Comparison of ENCODE assay signal across 14 cellular contexts in genomic region chr20:50278377-50278683, GRCh38.
A peak's percentile ranks its signal among the peaks of the same experiment; 100 is the strongest.
DNase-seq lines count a peak whose midpoint lies in the region; ATAC-seq and TF ChIP-seq lines count a peak whose summit lies in the region.
"Had no signal": no experiment of that assay in that cellular context is flagged by ENCODE, and none has a peak within 500 bp of the region (broad histone marks: within the 10 kb centered on the region; RNA-seq: fewer than 3 reads in every experiment).

No MANE protein-coding gene starts in this region.

- DNase-seq in activated CD8-positive, alpha-beta T cell treated with anti-CD3 and anti-CD28 coated beads, Interleukin-2, amount 10 ng/mL, durations not matched to agents 7 days and 5 days = no peak
- DNase-seq in activated CD8-positive, alpha-beta T cell treated with anti-CD3 and anti-CD28 coated beads for 36 hours = no peak
- DNase-seq in right atrium auricular region (ENCODE audit: low spot score) = no peak
- no peak for DNase-seq in osteocyte (ENCODE audit: extremely low spot score, unreplicated experiment)
- DNase-seq in upper lobe of left lung = peak in 1 of 2 donors; percentile 37
- no peak for DNase-seq in NCI-H2196 (lab: John Stamatoyannopoulos, UW; ENCODE audit: unreplicated experiment)
- no peak for DNase-seq in KBM-7
- no peak for DNase-seq in islet precursor cell
- DNase-seq: 8988T; activated B cell treated with CpG ODN at 0.5 μM for 24 hours; activated naive CD8-positive, alpha-beta T cell treated with anti-CD3 and anti-CD28 coated beads, Interleukin-2, amount 10 ng/mL, durations not matched to agents 7 days and 5 days; NK-92 treated with Interleukin-12 subunit alpha and Interleukin-12 subunit beta, amount 100 ng/mL, for 24 hours had no signal

- intact Hi-C loops in activated CD8-positive, alpha-beta T cell treated with anti-CD3 and anti-CD28 coated beads for 36 hours (cut with micrococcal nuclease) = no loop called here

- no peak for TF ChIP-seq CTCF in activated CD8-positive, alpha-beta T cell treated with anti-CD3 and anti-CD28 coated beads for 36 hours (IDR thresholded peaks at IDR 0.05)
- no peak for TF ChIP-seq CTCF in right atrium auricular region (IDR thresholded peaks at IDR 0.05)
- TF ChIP-seq CTCF in osteocyte (IDR thresholded peaks at IDR 0.05) = no peak
- TF ChIP-seq CTCF in upper lobe of left lung (IDR thresholded peaks at IDR 0.05) = no peak

- no peaks in the 10 kb centered on the region for H3K36me3 Mint-ChIP-seq in activated CD8-positive, alpha-beta T cell treated with anti-CD3 and anti-CD28 coated beads, Interleukin-2, amount 10 ng/mL, durations not matched to agents 7 days and 5 days (ENCODE audit: low read depth)
- H3K36me3 Mint-ChIP-seq in activated CD8-positive, alpha-beta T cell treated with anti-CD3 and anti-CD28 coated beads for 36 hours (ENCODE audit: low read depth) = no peaks in the 10 kb centered on the region
- H3K36me3 Mint-ChIP-seq in osteocyte (ENCODE audit: unreplicated experiment) = no peaks in the 10 kb centered on the region
- H3K36me3 Mint-ChIP-seq: activated naive CD8-positive, alpha-beta T cell treated with anti-CD3 and anti-CD28 coated beads, Interleukin-2, amount 10 ng/mL, durations not matched to agents 7 days and 5 days had no signal

- POLR2A ChIA-PET in activated CD8-positive, alpha-beta T cell treated with anti-CD3 and anti-CD28 coated beads, Interleukin-2, amount 10 ng/mL, durations not matched to agents 7 days and 5 days (lab: Charles Lee) = no interaction called here
- POLR2A ChIA-PET in activated CD8-positive, alpha-beta T cell treated with anti-CD3 and anti-CD28 coated beads for 36 hours (lab: Charles Lee) = no interaction called here

- CTCF ChIA-PET in activated CD8-positive, alpha-beta T cell treated with anti-CD3 and anti-CD28 coated beads, Interleukin-2, amount 10 ng/mL, durations not matched to agents 7 days and 5 days (lab: Charles Lee) = no interaction called here
- CTCF ChIA-PET in activated CD8-positive, alpha-beta T cell treated with anti-CD3 and anti-CD28 coated beads for 36 hours (lab: Charles Lee) = no interaction called here

- ATAC-seq in activated CD8-positive, alpha-beta T cell treated with anti-CD3 and anti-CD28 coated beads, Interleukin-2, amount 10 ng/mL, durations not matched to agents 7 days and 5 days = no peak
- ATAC-seq in activated CD8-positive, alpha-beta T cell treated with anti-CD3 and anti-CD28 coated beads for 36 hours = no peak
- no peak for ATAC-seq in upper lobe of left lung (ENCODE audit: low FRiP score in 2 of 2)

- no peak overlapping the region for H3K4me3 Mint-ChIP-seq in activated CD8-positive, alpha-beta T cell treated with anti-CD3 and anti-CD28 coated beads, Interleukin-2, amount 10 ng/mL, durations not matched to agents 7 days and 5 days
- no peak overlapping the region for H3K4me3 Mint-ChIP-seq in activated CD8-positive, alpha-beta T cell treated with anti-CD3 and anti-CD28 coated beads for 36 hours
- peak overlapping the region; percentile 10 for H3K4me3 Mint-ChIP-seq in osteocyte (ENCODE audit: unreplicated experiment)
- H3K4me3 Mint-ChIP-seq: activated B cell treated with CpG ODN at 0.5 μM for 24 hours; activated naive CD8-positive, alpha-beta T cell treated with anti-CD3 and anti-CD28 coated beads, Interleukin-2, amount 10 ng/mL, durations not matched to agents 7 days and 5 days; stimulated activated naive CD8-positive, alpha-beta T cell treated with anti-CD3 and anti-CD28 coated beads, Interleukin-15, Interleukin-2, amounts not matched to agents 100 ng/mL and 50 ng/mL, for 24 hours had no signal

- no peaks in the 10 kb centered on the region for H3K9me3 ChIP-seq in right atrium auricular region
- no peaks in the 10 kb centered on the region for H3K9me3 ChIP-seq in upper lobe of left lung

- no peaks in the 10 kb centered on the region for H3K9me3 Mint-ChIP-seq in activated CD8-positive, alpha-beta T cell treated with anti-CD3 and anti-CD28 coated beads, Interleukin-2, amount 10 ng/mL, durations not matched to agents 7 days and 5 days (ENCODE audit: insufficient read depth)
- no peaks in the 10 kb centered on the region for H3K9me3 Mint-ChIP-seq in activated CD8-positive, alpha-beta T cell treated with anti-CD3 and anti-CD28 coated beads for 36 hours
- H3K9me3 Mint-ChIP-seq in osteocyte (ENCODE audit: unreplicated experiment) = no peaks in the 10 kb centered on the region
- H3K9me3 Mint-ChIP-seq: activated B cell treated with CpG ODN at 0.5 μM for 24 hours; activated naive CD8-positive, alpha-beta T cell treated with anti-CD3 and anti-CD28 coated beads, Interleukin-2, amount 10 ng/mL, durations not matched to agents 7 days and 5 days; stimulated activated naive CD8-positive, alpha-beta T cell treated with anti-CD3 and anti-CD28 coated beads, Interleukin-15, Interleukin-2, amounts not matched to agents 100 ng/mL and 50 ng/mL, for 24 hours had no signal

- TF ChIP-seq EP300 in upper lobe of left lung (IDR thresholded peaks at IDR 0.05) = no peak

- in situ Hi-C loops in KBM-7 (cut with MboI; ENCODE audit: low pct_unique_long_range_greater_than_20kb, low sequenced_read_pairs) = no loop called here

- H3K4me1 Mint-ChIP-seq in activated CD8-positive, alpha-beta T cell treated with anti-CD3 and anti-CD28 coated beads, Interleukin-2, amount 10 ng/mL, durations not matched to agents 7 days and 5 days (ENCODE audit: low read depth) = peaks cover 9% of the 10 kb centered on the region
- peaks cover 3% of the 10 kb centered on the region for H3K4me1 Mint-ChIP-seq in activated CD8-positive, alpha-beta T cell treated with anti-CD3 and anti-CD28 coated beads for 36 hours (ENCODE audit: low read depth)
- peaks cover 28% of the 10 kb centered on the region for H3K4me1 Mint-ChIP-seq in osteocyte (ENCODE audit: unreplicated experiment)
- H3K4me1 Mint-ChIP-seq: activated B cell treated with CpG ODN at 0.5 μM for 24 hours had no signal

- H3K4me3 ChIP-seq in right atrium auricular region (no peak overlapping the region), upper lobe of left lung (no peak overlapping the region)
- H3K4me3 ChIP-seq: SK-N-MC had no signal

- peak overlapping the region; percentile 77 to 79 for H3K27ac ChIP-seq in right atrium auricular region
- peak overlapping the region; percentile 31 to 89 (median 60) for H3K27ac ChIP-seq in upper lobe of left lung
- H3K27ac ChIP-seq: SK-N-MC had no signal

- 70 to 74% methylated on average over 5 of the region's 5 CpGs for WGBS in upper lobe of left lung, 2 donors

- no peak for TF ChIP-seq POLR2A in upper lobe of left lung (IDR thresholded peaks at IDR 0.05)

- H3K27me3 ChIP-seq in right atrium auricular region (no peaks in the 10 kb centered on the region), upper lobe of left lung (no peaks in the 10 kb centered on the region)

- peak overlapping the region; percentile 28 for H3K27ac Mint-ChIP-seq in activated CD8-positive, alpha-beta T cell treated with anti-CD3 and anti-CD28 coated beads, Interleukin-2, amount 10 ng/mL, durations not matched to agents 7 days and 5 days
- H3K27ac Mint-ChIP-seq in activated CD8-positive, alpha-beta T cell treated with anti-CD3 and anti-CD28 coated beads for 36 hours = no peak overlapping the region
- peak overlapping the region; percentile 61 for H3K27ac Mint-ChIP-seq in osteocyte (ENCODE audit: unreplicated experiment)
- H3K27ac Mint-ChIP-seq: activated B cell treated with CpG ODN at 0.5 μM for 24 hours; activated naive CD8-positive, alpha-beta T cell treated with anti-CD3 and anti-CD28 coated beads, Interleukin-2, amount 10 ng/mL, durations not matched to agents 7 days and 5 days; stimulated activated naive CD8-positive, alpha-beta T cell treated with anti-CD3 and anti-CD28 coated beads, Interleukin-15, Interleukin-2, amounts not matched to agents 100 ng/mL and 50 ng/mL, for 24 hours had no signal

- peaks cover 9% of the 10 kb centered on the region for H3K27me3 Mint-ChIP-seq in activated CD8-positive, alpha-beta T cell treated with anti-CD3 and anti-CD28 coated beads, Interleukin-2, amount 10 ng/mL, durations not matched to agents 7 days and 5 days (ENCODE audit: low read depth)
- peaks cover 1% of the 10 kb centered on the region for H3K27me3 Mint-ChIP-seq in activated CD8-positive, alpha-beta T cell treated with anti-CD3 and anti-CD28 coated beads for 36 hours
- H3K27me3 Mint-ChIP-seq in osteocyte (ENCODE audit: unreplicated experiment) = no peaks in the 10 kb centered on the region

- peaks cover 0 to 40% of the 10 kb centered on the region in 2 donors for H3K4me1 ChIP-seq in right atrium auricular region
- H3K4me1 ChIP-seq in upper lobe of left lung = peaks cover 40 to 52% (median 48%) of the 10 kb centered on the region in 4 donors

- H3K36me3 ChIP-seq in right atrium auricular region = no peaks in the 10 kb centered on the region
- H3K36me3 ChIP-seq in upper lobe of left lung = no peaks in the 10 kb centered on the region
